ENCODE assay signal across 1 cellular context in genomic region chr15:65337436-65338070, GRCh38.
TF ChIP-seq lines count a peak whose summit lies in the region.

No MANE protein-coding gene starts in this region.

TF ChIP-seq in H1, 55 proteins besides CTCF, POLR2A, EP300 and RAD21:
- no peak for TF ChIP-seq TBP (IDR thresholded peaks at IDR 0.05; ENCODE audit: low read depth, low read length)
- TF ChIP-seq RNF2 (IDR thresholded peaks at IDR 0.05; ENCODE audit: borderline replicate concordance, low read depth, low read length, missing control alignments, poor library complexity, severe bottlenecking): no peak
- TF ChIP-seq ATF2 (IDR thresholded peaks at IDR 0.05; ENCODE audit: low read length): no peak
- no peak for TF ChIP-seq JUND (IDR thresholded peaks at IDR 0.05; ENCODE audit: low read length)
- TF ChIP-seq BRCA1 (IDR thresholded peaks at IDR 0.05; ENCODE audit: low read depth, low read length): no peak
- TF ChIP-seq TEAD4 (IDR thresholded peaks at IDR 0.05; ENCODE audit: low read depth, low read length): no peak
- no peak for TF ChIP-seq KDM1A (IDR thresholded peaks at IDR 0.05; ENCODE audit: borderline replicate concordance, low read length)
- no peak for TF ChIP-seq NRF1 (IDR thresholded peaks at IDR 0.05; ENCODE audit: low read depth, low read length)
- TF ChIP-seq ATF3 (IDR thresholded peaks at IDR 0.05; ENCODE audit: insufficient read depth, low read depth, low read length): no peak
- no peak for TF ChIP-seq SRF (IDR thresholded peaks at IDR 0.05; ENCODE audit: low read depth, low read length)
- no peak for TF ChIP-seq ZNF274 (IDR thresholded peaks at IDR 0.05; ENCODE audit: borderline replicate concordance, extremely low read depth, low read length)
- no peak for TF ChIP-seq RBBP5 (IDR thresholded peaks at IDR 0.05; ENCODE audit: borderline replicate concordance, low read depth, low read length)
- no peak for TF ChIP-seq KDM5A (IDR thresholded peaks at IDR 0.05; ENCODE audit: low read length)
- no peak for TF ChIP-seq RFX5 (IDR thresholded peaks at IDR 0.05; ENCODE audit: borderline replicate concordance, low read depth, low read length)
- no peak for TF ChIP-seq GABPA (IDR thresholded peaks at IDR 0.05; ENCODE audit: borderline replicate concordance, insufficient read depth, low read length)
- no peak for TF ChIP-seq CEBPB (IDR thresholded peaks at IDR 0.05; ENCODE audit: low read depth, low read length)
- TF ChIP-seq POLR2AphosphoS5 (IDR thresholded peaks at IDR 0.05; ENCODE audit: low read depth, low read length): no peak
- no peak for TF ChIP-seq SIRT6 (IDR thresholded peaks at IDR 0.05; ENCODE audit: low read length)
